1 cellular context compared by ENCODE assay signal in the genomic region with DNA sequence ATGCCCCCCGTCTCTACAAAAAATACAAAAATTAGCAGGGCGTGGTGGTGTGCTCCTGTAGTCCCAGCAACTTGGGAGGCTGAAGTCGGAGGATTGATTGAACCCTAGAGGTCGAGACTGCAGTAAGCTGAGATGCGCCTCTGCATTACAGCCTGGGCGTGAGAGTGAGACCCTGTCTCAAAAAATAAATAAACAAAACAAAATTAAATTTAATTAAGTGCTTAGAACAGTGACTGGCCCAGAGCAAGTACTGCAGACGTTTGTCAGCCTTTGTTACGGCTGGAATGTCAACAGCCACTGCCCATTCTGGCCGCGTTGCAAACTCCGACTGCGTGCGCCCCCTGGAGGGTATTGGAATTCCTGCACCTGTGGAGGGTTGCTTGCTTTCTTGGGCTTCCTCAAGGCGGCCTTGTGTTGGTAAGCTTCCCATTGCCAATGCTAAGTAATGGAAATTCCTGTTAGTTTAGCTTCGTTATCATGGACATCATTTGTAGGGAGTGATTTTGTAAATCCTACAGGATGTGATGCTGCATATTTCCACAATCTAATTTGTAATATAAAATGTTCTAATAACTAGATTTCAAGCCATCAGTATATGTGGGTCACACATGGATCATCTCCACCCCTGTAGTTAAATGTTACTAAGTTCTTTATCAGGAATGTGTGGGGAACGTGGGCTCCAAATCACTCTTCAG.
A peak's percentile ranks its signal among the peaks of the same experiment; 100 is the strongest.
TF ChIP-seq lines count a peak whose summit lies in the region.

No MANE protein-coding gene starts in this region.

TF ChIP-seq in GM23338, 12 proteins besides CTCF, POLR2A, EP300 and RAD21 (continued from another document):
- TF ChIP-seq, protein P1, sequence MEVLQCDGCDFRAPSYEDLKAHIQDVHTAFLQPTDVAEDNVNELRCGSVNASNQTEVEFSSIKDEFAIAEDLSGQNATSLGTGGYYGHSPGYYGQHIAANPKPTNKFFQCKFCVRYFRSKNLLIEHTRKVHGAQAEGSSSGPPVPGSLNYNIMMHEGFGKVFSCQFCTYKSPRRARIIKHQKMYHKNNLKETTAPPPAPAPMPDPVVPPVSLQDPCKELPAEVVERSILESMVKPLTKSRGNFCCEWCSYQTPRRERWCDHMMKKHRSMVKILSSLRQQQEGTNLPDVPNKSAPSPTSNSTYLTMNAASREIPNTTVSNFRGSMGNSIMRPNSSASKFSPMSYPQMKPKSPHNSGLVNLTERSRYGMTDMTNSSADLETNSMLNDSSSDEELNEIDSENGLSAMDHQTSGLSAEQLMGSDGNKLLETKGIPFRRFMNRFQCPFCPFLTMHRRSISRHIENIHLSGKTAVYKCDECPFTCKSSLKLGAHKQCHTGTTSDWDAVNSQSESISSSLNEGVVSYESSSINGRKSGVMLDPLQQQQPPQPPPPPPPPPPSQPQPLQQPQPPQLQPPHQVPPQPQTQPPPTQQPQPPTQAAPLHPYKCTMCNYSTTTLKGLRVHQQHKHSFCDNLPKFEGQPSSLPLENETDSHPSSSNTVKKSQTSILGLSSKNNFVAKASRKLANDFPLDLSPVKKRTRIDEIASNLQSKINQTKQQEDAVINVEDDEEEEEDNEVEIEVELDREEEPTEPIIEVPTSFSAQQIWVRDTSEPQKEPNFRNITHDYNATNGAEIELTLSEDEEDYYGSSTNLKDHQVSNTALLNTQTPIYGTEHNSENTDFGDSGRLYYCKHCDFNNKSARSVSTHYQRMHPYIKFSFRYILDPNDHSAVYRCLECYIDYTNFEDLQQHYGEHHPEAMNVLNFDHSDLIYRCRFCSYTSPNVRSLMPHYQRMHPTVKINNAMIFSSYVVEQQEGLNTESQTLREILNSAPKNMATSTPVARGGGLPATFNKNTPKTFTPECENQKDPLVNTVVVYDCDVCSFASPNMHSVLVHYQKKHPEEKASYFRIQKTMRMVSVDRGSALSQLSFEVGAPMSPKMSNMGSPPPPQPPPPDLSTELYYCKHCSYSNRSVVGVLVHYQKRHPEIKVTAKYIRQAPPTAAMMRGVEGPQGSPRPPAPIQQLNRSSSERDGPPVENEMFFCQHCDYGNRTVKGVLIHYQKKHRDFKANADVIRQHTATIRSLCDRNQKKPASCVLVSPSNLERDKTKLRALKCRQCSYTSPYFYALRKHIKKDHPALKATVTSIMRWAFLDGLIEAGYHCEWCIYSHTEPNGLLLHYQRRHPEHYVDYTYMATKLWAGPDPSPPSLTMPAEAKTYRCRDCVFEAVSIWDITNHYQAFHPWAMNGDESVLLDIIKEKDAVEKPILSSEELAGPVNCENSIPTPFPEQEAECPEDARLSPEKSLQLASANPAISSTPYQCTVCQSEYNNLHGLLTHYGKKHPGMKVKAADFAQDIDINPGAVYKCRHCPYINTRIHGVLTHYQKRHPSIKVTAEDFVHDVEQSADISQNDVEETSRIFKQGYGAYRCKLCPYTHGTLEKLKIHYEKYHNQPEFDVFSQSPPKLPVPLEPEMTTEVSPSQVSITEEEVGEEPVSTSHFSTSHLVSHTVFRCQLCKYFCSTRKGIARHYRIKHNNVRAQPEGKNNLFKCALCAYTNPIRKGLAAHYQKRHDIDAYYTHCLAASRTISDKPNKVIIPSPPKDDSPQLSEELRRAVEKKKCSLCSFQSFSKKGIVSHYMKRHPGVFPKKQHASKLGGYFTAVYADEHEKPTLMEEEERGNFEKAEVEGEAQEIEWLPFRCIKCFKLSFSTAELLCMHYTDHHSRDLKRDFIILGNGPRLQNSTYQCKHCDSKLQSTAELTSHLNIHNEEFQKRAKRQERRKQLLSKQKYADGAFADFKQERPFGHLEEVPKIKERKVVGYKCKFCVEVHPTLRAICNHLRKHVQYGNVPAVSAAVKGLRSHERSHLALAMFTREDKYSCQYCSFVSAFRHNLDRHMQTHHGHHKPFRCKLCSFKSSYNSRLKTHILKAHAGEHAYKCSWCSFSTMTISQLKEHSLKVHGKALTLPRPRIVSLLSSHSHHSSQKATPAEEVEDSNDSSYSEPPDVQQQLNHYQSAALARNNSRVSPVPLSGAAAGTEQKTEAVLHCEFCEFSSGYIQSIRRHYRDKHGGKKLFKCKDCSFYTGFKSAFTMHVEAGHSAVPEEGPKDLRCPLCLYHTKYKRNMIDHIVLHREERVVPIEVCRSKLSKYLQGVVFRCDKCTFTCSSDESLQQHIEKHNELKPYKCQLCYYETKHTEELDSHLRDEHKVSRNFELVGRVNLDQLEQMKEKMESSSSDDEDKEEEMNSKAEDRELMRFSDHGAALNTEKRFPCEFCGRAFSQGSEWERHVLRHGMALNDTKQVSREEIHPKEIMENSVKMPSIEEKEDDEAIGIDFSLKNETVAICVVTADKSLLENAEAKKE (CRISPR knock-in tag; IDR thresholded peaks at IDR 0.05) = 0 out of 2 replicates have a peak, but pooled peaks have one; percentile 7
